8 cellular contexts compared by ENCODE assay signal in genomic region chr12:57479376-57480115, GRCh38. TPM values are rescaled to one million over a fixed set of nuclear protein-coding genes. Genes with fewer than 3 reads are reported as not detected.
DNase-seq lines count a peak whose midpoint lies in the region; ATAC-seq and TF ChIP-seq lines count a peak whose summit lies in the region.

ARHGAP9 (minus strand) TSS chr12:57479866; CDS start chr12:57479406, 460 bp downstream.

- no peaks in the 10 kb centered on the region for H3K27me3 ChIP-seq in SJSA1 (replicated peaks)

- H3K36me3 Mint-ChIP-seq in chondrocyte (ENCODE audit: low read depth) (no peaks in the 10 kb centered on the region), mesothelial cell of epicardium (no peaks in the 10 kb centered on the region)

- H3K9me3 ChIP-seq in SJSA1 (replicated peaks) = no peaks in the 10 kb centered on the region

- H3K4me3 Mint-ChIP-seq in chondrocyte (ENCODE audit: unreplicated experiment) = no peak within 1 kb of the TSS
- no peak within 1 kb of the TSS for H3K4me3 Mint-ChIP-seq in mesothelial cell of epicardium

- peaks cover 73% of the 10 kb centered on the region for H3K4me1 ChIP-seq in SJSA1 (replicated peaks)

- H3K36me3 ChIP-seq in SJSA1 = no peaks in the 10 kb centered on the region

- peak in 1 of 2 experiments; percentile 95 for DNase-seq in SJSA1 (ENCODE audit: low read depth in 1 of 2, low spot score in 2 of 2)
- no peak for DNase-seq in chondrocyte (ENCODE audit: low spot score)
- DNase-seq in stimulated activated CD4-positive, alpha-beta T cell treated with anti-CD3 and anti-CD28 coated beads, Interleukin-4, amount 100 ng/mL, for 24 hours = peak; percentile 68
- DNase-seq in NCI-H1417 (lab: John Stamatoyannopoulos, UW) = no peak
- DNase-seq in NCI-H82 treated with DMSO at 0.1 percent for 48 hours (lab: John Stamatoyannopoulos, UW; ENCODE audit: unreplicated experiment) = no peak
- DNase-seq in mesothelial cell of epicardium (ENCODE audit: low spot score in 2 of 2, unreplicated experiment in 2 of 2) = no peak
- no peak for DNase-seq in NCI-H526 treated with DMSO at 0.1 percent for 48 hours (lab: John Stamatoyannopoulos, UW)

- H3K27ac Mint-ChIP-seq in chondrocyte (ENCODE audit: unreplicated experiment) (peak within 1 kb of the TSS; percentile 46), mesothelial cell of epicardium (no peak within 1 kb of the TSS)

- H3K4me1 Mint-ChIP-seq in chondrocyte (ENCODE audit: low read depth) = peaks cover 31% of the 10 kb centered on the region
- H3K4me1 Mint-ChIP-seq in mesothelial cell of epicardium = peaks cover 28% of the 10 kb centered on the region

- TF ChIP-seq CTCF in chondrocyte (IDR thresholded peaks at IDR 0.05) = no peak
- TF ChIP-seq CTCF in mesothelial cell of epicardium (IDR thresholded peaks at IDR 0.05; ENCODE audit: unreplicated experiment) = no peak

- H3K27me3 Mint-ChIP-seq in chondrocyte (ENCODE audit: low read depth) (peaks cover 11% of the 10 kb centered on the region), mesothelial cell of epicardium (ENCODE audit: low read depth) (peaks cover 68% of the 10 kb centered on the region)

- H3K27ac ChIP-seq in SJSA1 = peak within 1 kb of the TSS; percentile 4

- peak; percentile 44 for ATAC-seq in GM19351 (IDR thresholded peaks at IDR 0.05; ENCODE audit: unreplicated experiment)

- H3K4me3 ChIP-seq in SJSA1 = no peak within 1 kb of the TSS

- H3K9me3 Mint-ChIP-seq in chondrocyte (ENCODE audit: low read depth) (no peaks in the 10 kb centered on the region), mesothelial cell of epicardium (no peaks in the 10 kb centered on the region)

RNA-seq across cellular contexts. Expression of gene ARHGAP9, which starts in this region (rescaled TPM):
- 30.6 TPM in 2 replicates for total RNA-seq in SJSA1 (2014; rRNA removed; shearing (Covaris generic))
- total RNA-seq in chondrocyte (2.9 to 3.1 TPM in 2 of 3 replicates, not detected in the other), mesothelial cell of epicardium (0.90 to 1.1 TPM in 2 of 3 replicates, not detected in the other)
